Comparison of ENCODE assay signal across 36 cellular contexts in the genomic region with DNA sequence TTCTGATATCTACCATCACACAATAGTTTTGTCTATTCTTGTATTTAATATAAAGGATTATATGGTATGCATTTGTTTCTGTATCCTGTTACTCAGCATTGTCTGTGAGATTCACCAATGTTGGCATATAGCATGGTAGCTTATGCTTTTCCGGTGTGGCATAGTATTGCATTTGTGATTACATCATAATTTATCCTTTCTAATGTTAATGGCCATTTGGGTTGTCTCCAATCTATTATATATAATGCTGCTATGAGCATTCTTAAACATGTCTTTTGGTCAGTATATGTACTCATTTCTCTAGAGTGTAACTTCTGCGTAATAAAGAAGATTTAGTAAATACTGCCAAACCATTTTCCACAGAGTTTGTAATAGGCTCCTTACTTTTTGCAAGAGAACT. TPM values are rescaled to one million over a fixed set of nuclear protein-coding genes. Genes with fewer than 3 reads are reported as not detected.
"Had no signal": no experiment of that assay in that cellular context is flagged by ENCODE, and none has a peak within 500 bp of the region (broad histone marks: within the 10 kb centered on the region; RNA-seq: fewer than 3 reads in every experiment).

No MANE protein-coding gene starts in this region.

- H3K4me3 ChIP-seq: MG63 had no signal

- DNase-seq: Karpas-422, Kasumi-1, MG63, MM.1S, MV-4-11, NCI-H1048, NCI-H1092, NCI-H1092 treated with DMSO at 0.1 percent for 48 hours, NCI-H1105, NCI-H1105 treated with DMSO at 0.1 percent for 48 hours, NCI-H1417, NCI-H1417 treated with DMSO at 0.1 percent for 48 hours, NCI-H1436, NCI-H1436 treated with DMSO at 0.1 percent for 48 hours, NCI-H146, NCI-H1694, NCI-H1694 treated with DMSO at 0.1 percent for 48 hours, NCI-H187, NCI-H187 treated with DMSO at 0.1 percent for 48 hours, NCI-H1930, NCI-H2029, NCI-H2029 treated with DMSO at 0.1 percent for 48 hours, NCI-H2081, NCI-H2081 treated with DMSO at 0.1 percent for 48 hours, NCI-H2107, NCI-H2171, NCI-H2171 treated with DMSO at 0.1 percent for 48 hours, NCI-H2227 treated with DMSO at 0.1 percent for 48 hours, NCI-H226, NCI-H345, NCI-H446, NCI-H446 treated with DMSO at 0.1 percent for 48 hours, NCI-H510A, NCI-H510A treated with DMSO at 0.1 percent for 48 hours, NCI-H524 had no signal

- H3K9me3 ChIP-seq: MG63 had no signal

- H3K27me3 ChIP-seq: MG63 had no signal

- H3K36me3 ChIP-seq: MG63 had no signal

RNA-seq across cellular contexts. Expression of a gene that starts 40.9 kb away (rescaled TPM):
- total RNA-seq: MCF 10A had no signal
